Comparison of ENCODE assay signal across 10 cellular contexts in the genomic region with DNA sequence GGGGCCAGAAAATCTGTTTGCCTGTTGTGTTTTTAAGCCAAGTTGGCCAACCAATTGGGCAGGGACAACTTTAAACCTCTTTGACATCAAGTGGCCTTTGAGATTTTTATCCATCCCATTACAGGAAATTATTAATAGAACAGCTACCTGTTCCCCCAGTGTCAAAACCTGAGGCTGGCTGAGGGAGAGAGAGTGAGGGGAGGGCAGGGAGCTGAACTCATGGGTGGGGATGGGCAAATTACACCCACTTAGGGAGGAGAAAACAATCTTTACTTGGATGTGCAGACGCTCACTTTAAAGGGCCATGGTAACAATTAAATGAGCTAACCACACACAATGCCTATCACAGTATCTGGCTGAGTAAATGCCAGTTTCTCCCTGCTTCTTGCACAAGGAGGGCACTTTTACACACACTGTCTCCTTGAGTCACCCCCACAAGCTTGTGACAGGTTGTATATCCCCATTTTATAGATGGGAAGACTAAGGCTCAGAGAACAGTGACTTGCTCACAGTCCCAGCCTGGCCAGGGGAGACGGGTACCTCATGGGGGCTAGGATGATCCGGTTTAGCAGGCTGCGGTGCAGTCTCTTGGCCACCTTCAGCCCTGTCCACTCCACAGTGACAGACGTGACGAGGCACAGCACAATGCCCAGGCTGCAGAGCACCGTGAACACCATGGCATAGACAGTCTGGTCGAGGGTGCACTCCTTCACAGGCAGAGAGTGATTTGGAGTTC. TPM values are rescaled to one million over a fixed set of nuclear protein-coding genes. Genes with fewer than 3 reads are reported as not detected.
DNase-seq lines count a peak whose midpoint lies in the region; ATAC-seq, FAIRE-seq and TF ChIP-seq lines count a peak whose summit lies in the region.
"Had no signal": no experiment of that assay in that cellular context is flagged by ENCODE, and none has a peak within 500 bp of the region (broad histone marks: within the 10 kb centered on the region; RNA-seq: fewer than 3 reads in every experiment).

No MANE protein-coding gene starts in this region.

- 0 out of 2 replicates have a peak, but pooled peaks cover 5% of the 10 kb centered on the region for H4K20me1 ChIP-seq in K562 (replicated peaks; ENCODE audit: control insufficient read depth, insufficient read depth, low read length)

- FAIRE-seq in K562 (lab: Jason Lieb, UNC): no peak

- H3K27ac ChIP-seq in HUES64 (ENCODE audit: low read depth, low read length): no peak overlapping the region
- no peak overlapping the region for H3K27ac ChIP-seq in K562 (ENCODE audit: extremely low read depth, low read depth, low read length)
- peak overlapping the region; percentile 52 to 69 for H3K27ac ChIP-seq in liver (ENCODE audit: low read depth in 1 of 2, low read length in 2 of 2)
- peak overlapping the region; percentile 18 for H3K27ac ChIP-seq in substantia nigra (ENCODE audit: low read depth, low read length, poor library complexity, severe bottlenecking)

- H3K79me2 ChIP-seq in K562 (ENCODE audit: control insufficient read depth, insufficient read depth, low read length): no peaks in the 10 kb centered on the region

- no peak overlapping the region for H3K4me2 ChIP-seq in K562 (ENCODE audit: insufficient read depth, low read length)

- no TSS peak for BruUV-seq in K562 (replicated peaks; lab: Mats Ljungman, UMichigan)

- no peak for ATAC-seq in K562
- ATAC-seq: activated CD4-positive, CD25-positive, alpha-beta regulatory T cell treated with anti-CD3 and anti-CD28 coated beads, Interleukin-2, amount 50 U/mL, for 24 hours; activated T-cell treated with anti-CD3 and anti-CD28 coated beads, Interleukin-2, amount 50 U/mL, for 4 hours had no signal

- H2AFZ ChIP-seq in K562 (ENCODE audit: low read depth, low read length): peak overlapping the region; percentile 54; the same call in 1 of the 2 replicates

- no peak for DNase-seq in K562 (ENCODE audit: extremely low read depth in 1 of 4, low spot score in 3 of 4)
- no peak for DNase-seq in substantia nigra (lab: John Stamatoyannopoulos, UW)
- DNase-seq in RPMI8226: no peak
- DNase-seq in NK-92 treated with Interleukin-12 subunit alpha and Interleukin-12 subunit beta, amount 100 ng/mL, for 24 hours (lab: John Stamatoyannopoulos, UW): no peak
- no peak for DNase-seq in AG08395 (ENCODE audit: low spot score)
- no peak for DNase-seq in ACHN
- DNase-seq: activated T-cell treated with anti-CD3 and anti-CD28 coated beads, Interleukin-2, amount 50 U/mL, for 4 hours had no signal

- TF ChIP-seq RAD21 in K562 (CRISPR knock-in tag; conservative IDR thresholded peaks at IDR 0.05 in 1 of 2, IDR thresholded peaks at IDR 0.05 in 1 of 2): no peak
- no peak for TF ChIP-seq RAD21 in liver (IDR thresholded peaks at IDR 0.05)

- POLR2A ChIA-PET in K562 (lab: Yijun Ruan, JAX): interaction anchor here (0.9 kb wide), 1 partner anchor 12 kb away, joined by 4 read pairs; no protein-coding TSS in a partner anchor

- H3K4me3 ChIP-seq in HUES64 (ENCODE audit: low read length) (no peak overlapping the region), K562 (no peak overlapping the region), liver (ENCODE audit: low read depth in 1 of 3, low read length in 3 of 3) (no peak overlapping the region)

- no peaks in the 10 kb centered on the region for H3K9me3 ChIP-seq in HUES64 (ENCODE audit: insufficient read depth, low read depth, low read length)
- no peaks in the 10 kb centered on the region for H3K9me3 ChIP-seq in K562 (replicated peaks; ENCODE audit: control insufficient read depth, insufficient read depth, low read depth, low read length)
- no peaks in the 10 kb centered on the region for H3K9me3 ChIP-seq in liver (ENCODE audit: control insufficient read depth in 4 of 4, low read length in 3 of 4)

- CTCF ChIA-PET in K562 (lab: Yijun Ruan, JAX; ENCODE audit: low intra/inter-chr PET ratio): no interaction called here

- 0 out of 2 replicates have a peak, but pooled peaks cover 6% of the 10 kb centered on the region for H3K4me1 ChIP-seq in HUES64 (ENCODE audit: insufficient read depth, low read length)
- H3K4me1 ChIP-seq in K562 (replicated peaks in 1 of 2; ENCODE audit: control insufficient read depth in 2 of 2, insufficient read depth in 2 of 2, low read length in 2 of 2): peaks cover 6 to 7% of the 10 kb centered on the region in 2 experiments; a peak in 2 of 5 replicates
- peaks cover 4 to 14% (median 9%) of the 10 kb centered on the region in 4 donors for H3K4me1 ChIP-seq in liver (ENCODE audit: control insufficient read depth in 4 of 4, insufficient read depth in 4 of 4, low read length in 3 of 4)

- 0 out of 2 replicates have a peak overlapping the region, but pooled peaks have one; percentile 3 for H3K9ac ChIP-seq in HUES64 (ENCODE audit: low read depth, low read length)
- H3K9ac ChIP-seq in K562 (ENCODE audit: insufficient read depth in 1 of 2, low read depth in 2 of 2, low read length in 2 of 2): no peak overlapping the region
- H3K9ac ChIP-seq in liver (ENCODE audit: low read depth in 1 of 2, low read length in 2 of 2): peak overlapping the region in 1 of 2 donors; percentile 17

- H3K36me3 ChIP-seq in HUES64 (ENCODE audit: insufficient read depth, low read length) (no peaks in the 10 kb centered on the region), K562 (ENCODE audit: control insufficient read depth, insufficient read depth, low read length) (no peaks in the 10 kb centered on the region), liver (ENCODE audit: control insufficient read depth in 4 of 4, insufficient read depth in 3 of 4, low read depth in 1 of 4, low read length in 3 of 4) (no peaks in the 10 kb centered on the region)

- no peaks in the 10 kb centered on the region for H3K9me1 ChIP-seq in K562 (ENCODE audit: control insufficient read depth, insufficient read depth, low read length)

- WGBS in HUES64: 96% methylated on average over 8 of the region's 8 CpGs
- 43% methylated on average over 8 of the region's 8 CpGs for WGBS in K562 (ENCODE audit: insufficient coverage, low coverage, missing lambda C conversion rate)
- WGBS in liver: 94% methylated on average over 8 of the region's 8 CpGs

- no peak for TF ChIP-seq CTCF in K562 (IDR thresholded peaks at IDR 0.05 in 2 of 3, conservative IDR thresholded peaks at IDR 0.05 in 1 of 3; ENCODE audit: insufficient read depth in 2 of 3, low read depth in 1 of 3, low read length in 3 of 3)
- TF ChIP-seq CTCF in liver (IDR thresholded peaks at IDR 0.05; ENCODE audit: low read depth, low read length, missing input control): no peak

- intact Hi-C loops in K562 (cut with micrococcal nuclease): no loop called here

- TF ChIP-seq EP300 in K562 (IDR thresholded peaks at IDR 0.05; ENCODE audit: low read length): no peak

- TF ChIP-seq POLR2A in K562 (conservative IDR thresholded peaks at IDR 0.05): no peak

- no peaks in the 10 kb centered on the region for H3K27me3 ChIP-seq in HUES64 (ENCODE audit: insufficient read depth, low read length)
- peaks cover 12 to 30% of the 10 kb centered on the region in 2 experiments; a peak in 3 of 5 replicates for H3K27me3 ChIP-seq in K562 (ENCODE audit: control insufficient read depth in 2 of 2, insufficient read depth in 2 of 2, low read length in 2 of 2)
- H3K27me3 ChIP-seq in liver (ENCODE audit: control insufficient read depth in 4 of 4, insufficient read depth in 4 of 4, low read length in 3 of 4): no peaks in the 10 kb centered on the region

- in situ Hi-C loops in K562 (cut with MboI): no loop called here
- in situ Hi-C loops in ACHN (cut with HindIII; ENCODE audit: low pct_ligation_motif_present, low pct_unique_long_range_greater_than_20kb, low sequenced_read_pairs): no loop called here

RNA-seq across cellular contexts. Expression of a gene that starts 17.8 kb away (rescaled TPM):
- polyA plus RNA-seq in HUES64 (2013, experiment 1 of 2): 2.6 TPM
- polyA plus RNA-seq in HUES64 (2013, experiment 2 of 2): 2.5 TPM
- total RNA-seq in K562 (2011; cell fraction: chromatin; rRNA removed; ENCODE audit: low replicate concordance): 2.1 and 9.1 TPM in 2 replicates
- total RNA-seq in K562 (2011; cell fraction: nucleolus; rRNA removed): 11.7 and 13.2 TPM in 2 replicates
- total RNA-seq in K562 (2011; cell fraction: nucleoplasm; rRNA removed): 5.3 and 6.8 TPM in 2 replicates
- total RNA-seq in K562 (2014; rRNA removed): 1.6 and 2.7 TPM in 2 replicates
- total RNA-seq in K562 (2014; rRNA removed; fragmentation: Illumina TruSeq; extraction: Trizol): 0.41 and 0.62 TPM in 2 replicates
- 0.54 and 0.60 TPM in 2 replicates for total RNA-seq in K562 (2015; rRNA removed; fragmentation: Illumina TruSeq; extraction: Trizol)
- total RNA-seq in K562 (2021): 3.3 and 3.7 TPM in 2 replicates
- 0.85 and 1.8 TPM in 2 replicates for polyA plus RNA-seq in K562 (2011; rRNA removed)
- 1.7 and 2.6 TPM in 2 replicates for polyA plus RNA-seq in K562 (2011; cell fraction: cytosol; rRNA removed)
- polyA plus RNA-seq in K562 (2011; cell fraction: nucleus; rRNA removed): 2.1 and 2.6 TPM in 2 replicates
- polyA plus RNA-seq in K562 (2012): 1.5 and 4.7 TPM in 2 replicates
- 1.4 and 3.1 TPM in 2 replicates for polyA plus RNA-seq in K562 (2014; fragmentation: Illumina TruSeq; extraction: Trizol)
- polyA plus RNA-seq in K562 (2014; fragmentation: Nextera tagmentation; extraction: Ambion mirVana): not detected
- polyA plus RNA-seq in K562 (2014; rRNA removed): 0.86 and 2.7 TPM in 2 replicates
- 1.2 and 2.7 TPM in 2 replicates for polyA minus RNA-seq in K562 (2011; rRNA and poly(A)+ RNA removed)
- polyA minus RNA-seq in K562 (2011; cell fraction: cytosol; rRNA and poly(A)+ RNA removed): 5.3 and 5.6 TPM in 2 replicates
- polyA minus RNA-seq in K562 (2011; cell fraction: nucleus; rRNA and poly(A)+ RNA removed): 2.1 and 3.0 TPM in 2 replicates
- total RNA-seq in liver: under 1 TPM in 1 of 2 donors, not detected in 1; 0.75 TPM
- 1 to 10 TPM in 1 of 2 donors, under 1 TPM in 1; 0.28 to 1.1 TPM for polyA plus RNA-seq in liver

RNA-seq across cellular contexts. Expression of a gene that starts 54.6 kb away (rescaled TPM):
- 0.70 TPM for polyA plus RNA-seq in HUES64 (2013, experiment 1 of 2)
- polyA plus RNA-seq in HUES64 (2013, experiment 2 of 2): 1.3 TPM
- total RNA-seq in K562 (2011; cell fraction: chromatin; rRNA removed; ENCODE audit: low replicate concordance): 39.2 and 56.4 TPM in 2 replicates
- total RNA-seq in K562 (2011; cell fraction: nucleolus; rRNA removed): 30.5 and 32.8 TPM in 2 replicates
- 52.4 and 80.8 TPM in 2 replicates for total RNA-seq in K562 (2011; cell fraction: nucleoplasm; rRNA removed)
- total RNA-seq in K562 (2014; rRNA removed) (23.7 and 28.4 TPM in 2 replicates), K562 (2014; rRNA removed; fragmentation: Illumina TruSeq; extraction: Trizol) (39.8 and 45.1 TPM in 2 replicates), K562 (2015; rRNA removed; fragmentation: Illumina TruSeq; extraction: Trizol) (36.2 and 38.1 TPM in 2 replicates), K562 (2021) (31.5 and 32.4 TPM in 2 replicates), liver (under 1 TPM; 0.42 to 0.75 TPM)
- polyA plus RNA-seq in K562 (2011; rRNA removed) (21.5 and 25.1 TPM in 2 replicates), K562 (2014; fragmentation: Illumina TruSeq; extraction: Trizol) (30.8 and 33.8 TPM in 2 replicates), K562 (2014; fragmentation: Nextera tagmentation; extraction: Ambion mirVana) (1 to 10 TPM; 4.1 to 6.6 TPM), K562 (2014; rRNA removed) (13.8 and 17.3 TPM in 2 replicates), liver (under 1 TPM; 0.18 to 0.33 TPM)
- polyA plus RNA-seq in K562 (2011; cell fraction: cytosol; rRNA removed): 10.8 and 15.1 TPM in 2 replicates
- polyA plus RNA-seq in K562 (2011; cell fraction: nucleus; rRNA removed): 19.9 and 26.2 TPM in 2 replicates
- polyA plus RNA-seq in K562 (2012): 8.6 and 13.8 TPM in 2 replicates
- polyA minus RNA-seq in K562 (2011; rRNA and poly(A)+ RNA removed): 59.3 and 62.8 TPM in 2 replicates
- 33.5 and 36.6 TPM in 2 replicates for polyA minus RNA-seq in K562 (2011; cell fraction: cytosol; rRNA and poly(A)+ RNA removed)
- 14.7 and 24.0 TPM in 2 replicates for polyA minus RNA-seq in K562 (2011; cell fraction: nucleus; rRNA and poly(A)+ RNA removed)

Comparison
In these comparisons a context has a peak if more than half of its experiments do, and no peak if none do; other contexts are left out.
1. H3K27ac ChIP-seq: peak in liver (2 of 2) and substantia nigra (single experiment); none in HUES64 (single experiment) and K562 (single experiment).
2. RNA of a gene that starts 54.6 kb away (total RNA-seq): 23.7 to 80.8 TPM in K562; 0.42 to 0.75 TPM in liver; every median in the first group is over 10 times any median in the second.